Comparison of ENCODE assay signal across 6 cellular contexts in genomic region chr4:67082746-67083145, GRCh38.
"Had no signal": no experiment of that assay in that cellular context is flagged by ENCODE, and none has a peak within 500 bp of the region (broad histone marks: within the 10 kb centered on the region; RNA-seq: fewer than 3 reads in every experiment).

No MANE protein-coding gene starts in this region.

- H3K4me3 ChIP-seq: HAP-1 had no signal

- DNase-seq: GOT3, H7, HFFc6, KBM-7 had no signal

- H3K9me3 ChIP-seq: HAP-1 had no signal

- H3K27ac ChIP-seq: HL-60 had no signal

- H3K36me3 ChIP-seq: HAP-1 had no signal
